ENCODE assay signal across 8 cellular contexts in the genomic region with DNA sequence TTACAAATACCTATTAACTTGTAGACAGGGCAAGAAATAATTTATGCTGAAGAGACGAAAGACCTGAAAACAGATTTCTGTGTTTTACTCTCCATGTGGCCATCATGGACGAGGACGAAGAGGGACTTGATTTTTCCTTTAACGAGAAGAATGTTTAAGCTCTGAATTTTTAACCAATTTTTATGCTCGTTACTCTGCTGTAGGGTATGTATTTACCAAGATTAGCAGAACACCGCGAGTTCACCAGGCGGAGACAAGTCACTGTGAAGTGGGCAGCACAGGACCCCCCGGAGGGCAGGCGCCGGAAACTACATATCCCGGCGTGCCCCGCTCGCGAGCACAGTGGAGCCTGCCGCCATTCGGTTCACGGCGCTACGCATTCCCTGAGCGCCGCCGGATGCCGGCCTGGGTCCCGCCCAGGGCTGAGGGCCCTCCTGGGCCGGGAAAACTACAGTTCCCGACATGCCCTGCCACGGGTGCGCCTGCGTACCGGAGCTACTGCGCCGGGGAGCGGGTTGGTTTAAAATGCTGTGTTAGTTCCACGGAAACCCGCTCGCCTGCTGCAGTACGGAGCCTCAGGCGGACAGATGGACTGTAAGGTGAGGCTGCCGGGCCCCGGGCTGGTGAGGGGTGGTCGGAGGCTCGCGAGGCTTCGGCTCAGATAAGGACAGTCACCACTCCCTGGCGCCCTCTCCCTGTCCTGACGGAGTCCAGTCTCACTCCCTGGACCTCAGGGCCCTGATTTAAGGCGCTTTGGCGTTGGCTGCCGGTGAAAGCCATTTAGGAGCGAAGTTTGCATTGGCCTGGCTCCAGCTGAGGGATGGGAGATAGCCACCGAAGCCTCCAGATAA.
DNase-seq lines count a peak whose midpoint lies in the region; ATAC-seq and TF ChIP-seq lines count a peak whose summit lies in the region.

A gene (plus strand): TSS at position 536 of the 851 bp plus-strand sequence. CDS start 52 bp downstream, at position 588.

- DNase-seq in NCI-H2081 (lab: John Stamatoyannopoulos, UW) (peak; percentile 95 to 98), T1000 (lab: John Stamatoyannopoulos, UW) (peak; percentile 92), astrocyte of the spinal cord (ENCODE audit: low read depth, low spot score) (peak; percentile 96), hypothalamus (lab: John Stamatoyannopoulos, UW) (peak; percentile 60 to 96 (median 90)), retinal pigment epithelial cell (ENCODE audit: low read depth) (peak; percentile 73)

- peak within 1 kb of the TSS; percentile 65 for H3K27ac ChIP-seq in 22Rv1

- ATAC-seq in GM18511 (IDR thresholded peaks at IDR 0.05; ENCODE audit: unreplicated experiment) (peak; percentile 99), HG03025 (IDR thresholded peaks at IDR 0.05; ENCODE audit: low FRiP score, unreplicated experiment) (peak; percentile 100)

- peak within 1 kb of the TSS; percentile 74 for H3K4me3 ChIP-seq in astrocyte of the spinal cord (ENCODE audit: low read depth, low read length)
- H3K4me3 ChIP-seq in retinal pigment epithelial cell (ENCODE audit: low read length) = peak within 1 kb of the TSS; percentile 89

- in situ Hi-C loops in astrocyte of the spinal cord (cut with HindIII; ENCODE audit: low sequenced_read_pairs) = no loop called here

- TF ChIP-seq CTCF in 22Rv1 (IDR thresholded peaks at IDR 0.05) = peak; percentile 49
- TF ChIP-seq CTCF in astrocyte of the spinal cord (IDR thresholded peaks at IDR 0.05; ENCODE audit: low read depth, low read length) = peak; percentile 31
- TF ChIP-seq CTCF in retinal pigment epithelial cell (conservative IDR thresholded peaks at IDR 0.05; ENCODE audit: low read depth, low read length) = peak; percentile 41

Comparison
In these comparisons a context has a peak if more than half of its experiments do, and no peak if none do; other contexts are left out.
1. Peak in every context shown above with its lines: DNase-seq, ATAC-seq, H3K4me3 ChIP-seq and H3K27ac ChIP-seq.